In genomic region chr2:15738225-15738546, GRCh38 we compare ENCODE assay signal across 22 cellular contexts.
A peak's percentile ranks its signal among the peaks of the same experiment; 100 is the strongest.
DNase-seq lines count a peak whose midpoint lies in the region; TF ChIP-seq lines count a peak whose summit lies in the region.
"Had no signal": no experiment of that assay in that cellular context is flagged by ENCODE, and none has a peak within 500 bp of the region (broad histone marks: within the 10 kb centered on the region; RNA-seq: fewer than 3 reads in every experiment).

No MANE protein-coding gene starts in this region.

- H3K56ac ChIP-seq in mesendoderm (ENCODE audit: low read length), result no peak overlapping the region

- no peak overlapping the region for H4K5ac ChIP-seq in mesendoderm (ENCODE audit: low read length)

- H3K4me3 ChIP-seq in coronary artery (no peak overlapping the region), mesendoderm (ENCODE audit: low read length) (no peak overlapping the region)
- H3K4me3 ChIP-seq: A549; BLaER1 treated with 17β-estradiol and CSF1 and Interleukin-3, amounts not matched to agents 10 nM and 100 nM; GM12878; GM23338; HAP-1 had no signal

- H3K27me3 ChIP-seq in mesendoderm (ENCODE audit: insufficient read depth, low read length, poor library complexity), result peaks cover 3% of the 10 kb centered on the region
- H3K27me3 ChIP-seq: BE2C had no signal

- H3K79me2 ChIP-seq in mesendoderm (ENCODE audit: control insufficient read depth, insufficient read depth, low read length), result no peaks in the 10 kb centered on the region

- H2BK15ac ChIP-seq in mesendoderm (replicated peaks; ENCODE audit: low read depth), result no peak overlapping the region

- H3K36me3 ChIP-seq in mesendoderm (ENCODE audit: control insufficient read depth, insufficient read depth, low read length), result no peaks in the 10 kb centered on the region
- H3K36me3 ChIP-seq: BE2C; BLaER1 treated with 17β-estradiol and CSF1 and Interleukin-3, amounts not matched to agents 10 nM and 100 nM; HAP-1 had no signal

- H3K27ac ChIP-seq in coronary artery, result no peak overlapping the region
- H3K27ac ChIP-seq in mesendoderm (ENCODE audit: low read depth, low read length), result no peak overlapping the region
- H3K27ac ChIP-seq: A549; BLaER1 treated with 17β-estradiol and CSF1 and Interleukin-3, amounts not matched to agents 10 nM and 100 nM had no signal

- no peak overlapping the region for H3K23ac ChIP-seq in mesendoderm (ENCODE audit: low read length)

- H3K79me1 ChIP-seq in mesendoderm (ENCODE audit: low read length), result no peaks in the 10 kb centered on the region

- no peak overlapping the region for H4K8ac ChIP-seq in mesendoderm (ENCODE audit: low read depth, low read length)

- no peak overlapping the region for H3K4me2 ChIP-seq in mesendoderm (ENCODE audit: low read length)
- H3K4me2 ChIP-seq: A549; BLaER1 treated with 17β-estradiol and CSF1 and Interleukin-3, amounts not matched to agents 10 nM and 100 nM; GM23338 had no signal

- DNase-seq in SK-N-DZ (ENCODE audit: low spot score) (peak; percentile 92), coronary artery (ENCODE audit: low spot score) (peak; percentile 19), mesendoderm (peak; percentile 37), NK-92 (lab: John Stamatoyannopoulos, UW; ENCODE audit: unreplicated experiment) (no peak), MV-4-11 (lab: John Stamatoyannopoulos, UW) (no peak)
- no peak for DNase-seq in activated CD4-positive, alpha-beta T cell treated with anti-CD3 and anti-CD28 coated beads for 48 hours
- DNase-seq: 8988T; ACHN; AML-193; BE2C; CD4-positive, alpha-beta T cell; CD8-positive, alpha-beta memory T cell; DMS 273 treated with DMSO at 0.1 percent for 48 hours; DMS79; EL; GDM1; HFFc6 had no signal

- H3K9ac ChIP-seq in mesendoderm (ENCODE audit: low read length), result no peak overlapping the region
- H3K9ac ChIP-seq: BLaER1 treated with 17β-estradiol and CSF1 and Interleukin-3, amounts not matched to agents 10 nM and 100 nM had no signal

- H2BK5ac ChIP-seq in mesendoderm (ENCODE audit: low read length), result no peak overlapping the region

- no peak overlapping the region for H2AK5ac ChIP-seq in mesendoderm (ENCODE audit: low read length)

- H3K4me1 ChIP-seq in mesendoderm (ENCODE audit: control insufficient read depth, low read depth, low read length), result peaks cover 7% of the 10 kb centered on the region
- H3K4me1 ChIP-seq: BE2C had no signal

- H3K4ac ChIP-seq in mesendoderm (ENCODE audit: low read depth, low read length), result no peak overlapping the region

- no CpG with 5 or more reads among the region's 7 CpGs for WGBS in mesendoderm (ENCODE audit: extremely low coverage, insufficient coverage, low lambda C conversion rate)

- no peak for TF ChIP-seq CTCF in coronary artery (IDR thresholded peaks at IDR 0.05)

- H3K18ac ChIP-seq in mesendoderm (ENCODE audit: low read length), result no peak overlapping the region

- H2BK120ac ChIP-seq in mesendoderm (ENCODE audit: low read depth, low read length), result no peak overlapping the region

Comparison
In these comparisons a context has a peak if more than half of its experiments do, and no peak if none do; other contexts are left out.
1. DNase-seq: peak in SK-N-DZ (single experiment), coronary artery (single experiment) and mesendoderm (single experiment); none in activated CD4-positive, alpha-beta T cell treated with anti-CD3 and anti-CD28 coated beads for 48 hours (single experiment), NK-92 (single experiment) and MV-4-11 (single experiment).